Comparison of ENCODE assay signal across 8 cellular contexts in the genomic region with DNA sequence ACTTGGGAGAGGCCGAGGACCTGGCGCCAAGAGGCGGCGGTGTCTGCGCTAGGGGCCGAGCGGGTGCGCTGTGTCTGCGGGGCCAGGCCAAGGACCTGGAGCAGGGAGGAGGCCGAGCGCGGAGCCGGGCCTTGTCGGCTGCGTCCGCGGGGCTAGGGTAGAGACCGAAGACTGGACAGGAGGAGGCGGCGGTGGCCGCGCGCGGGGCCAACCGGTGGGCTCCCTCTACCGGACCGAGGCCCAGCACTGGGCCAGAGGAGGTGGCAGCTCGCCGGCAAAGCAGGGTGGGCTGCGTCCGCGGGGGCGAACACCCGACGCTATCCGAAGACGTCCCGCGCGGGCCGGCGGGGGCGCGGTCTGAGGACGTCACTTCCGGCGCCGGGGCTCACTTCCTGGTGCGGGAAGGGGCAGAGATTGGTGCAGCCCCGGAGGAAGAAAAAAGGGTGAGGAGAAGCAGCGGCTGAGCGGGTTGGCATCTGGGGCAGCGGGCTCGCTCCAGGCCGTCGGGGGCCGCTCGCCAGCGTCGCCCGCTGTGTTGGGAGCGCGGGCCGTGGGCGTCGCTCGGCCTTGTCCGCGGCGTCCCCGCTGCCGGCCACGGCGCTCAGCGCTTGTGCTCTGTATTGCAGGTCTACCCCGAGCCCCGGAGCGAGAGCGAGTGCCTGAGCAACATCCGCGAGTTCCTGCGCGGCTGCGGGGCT. TPM values are rescaled to one million over a fixed set of nuclear protein-coding genes. Genes with fewer than 3 reads are reported as not detected.
DNase-seq lines count a peak whose midpoint lies in the region; ATAC-seq and TF ChIP-seq lines count a peak whose summit lies in the region.

No MANE protein-coding gene starts in this region.

- intact Hi-C loops in mucosa of descending colon (cut with DNase I, micrococcal nuclease): no loop called here

- no peaks in the 10 kb centered on the region for H3K9me3 ChIP-seq in HUES6 (ENCODE audit: control insufficient read depth, insufficient read depth, low read depth, low read length)
- no peaks in the 10 kb centered on the region for H3K9me3 ChIP-seq in OCI-LY1 (ENCODE audit: low read length)
- H3K9me3 ChIP-seq in mucosa of descending colon: no peaks in the 10 kb centered on the region

- peak overlapping the region; percentile 94 for H3K9ac ChIP-seq in HUES6 (ENCODE audit: low read length)
- peak overlapping the region; percentile 73 for H3K9ac ChIP-seq in OCI-LY1 (ENCODE audit: low read length)

- H3K4me1 ChIP-seq in HUES6 (ENCODE audit: control insufficient read depth, insufficient read depth, low read length): peaks cover 5% of the 10 kb centered on the region
- H3K4me1 ChIP-seq in OCI-LY1 (ENCODE audit: insufficient read depth, low read length, severe bottlenecking): peaks cover 35% of the 10 kb centered on the region
- peaks cover 23% of the 10 kb centered on the region for H3K4me1 ChIP-seq in mucosa of descending colon (ENCODE audit: low read depth)

- TF ChIP-seq CTCF in OCI-LY1 (IDR thresholded peaks at IDR 0.05; ENCODE audit: low read length): no peak
- no peak for TF ChIP-seq CTCF in epithelial cell of esophagus (IDR thresholded peaks at IDR 0.05; ENCODE audit: insufficient read depth, low read depth, low read length, missing control alignments)
- no peak for TF ChIP-seq CTCF in mucosa of descending colon (IDR thresholded peaks at IDR 0.05)

- H3K4me2 ChIP-seq in OCI-LY1 (ENCODE audit: low read length): peak overlapping the region; percentile 99

- H3K9me2 ChIP-seq in OCI-LY1 (ENCODE audit: low read depth, low read length): no peaks in the 10 kb centered on the region

- H3K4me3 ChIP-seq in HUES6 (ENCODE audit: low read depth, low read length) (peak overlapping the region; percentile 99), OCI-LY1 (ENCODE audit: low read depth, low read length, poor library complexity, severe bottlenecking) (peak overlapping the region; percentile 87), epithelial cell of esophagus (ENCODE audit: low read length) (peak overlapping the region; percentile 73), mucosa of descending colon (peak overlapping the region; percentile 79)

- DNase-seq in DMS 273 (lab: John Stamatoyannopoulos, UW; ENCODE audit: unreplicated experiment) (peak; percentile 93), activated T-cell treated with anti-CD3 and anti-CD28 coated beads for 24 hours (ENCODE audit: low read depth) (peak; percentile 91), epithelial cell of esophagus (ENCODE audit: low read depth) (peak; percentile 93), mucosa of descending colon (peak; percentile 94 to 96 (median 94))
- DNase-seq in stimulated activated CD8-positive, alpha-beta memory T cell treated with anti-CD3 and anti-CD28 coated beads, Interleukin-4, amount 100 ng/mL, for 1 hour (ENCODE audit: low read depth in 2 of 2, low spot score in 1 of 2): peak; percentile 87 to 88

- H3F3A ChIP-seq in OCI-LY1 (ENCODE audit: insufficient read depth, low read length): no peaks in the 10 kb centered on the region

- H3K27ac ChIP-seq in HUES6 (ENCODE audit: low read depth, low read length) (peak overlapping the region; percentile 96), OCI-LY1 (ENCODE audit: low read depth, low read length, poor library complexity, severe bottlenecking) (peak overlapping the region; percentile 49)

- no peaks in the 10 kb centered on the region for H4K20me1 ChIP-seq in OCI-LY1 (ENCODE audit: insufficient read depth, low read length)

- H3K36me3 ChIP-seq in HUES6 (ENCODE audit: control insufficient read depth, insufficient read depth, low read length): no peaks in the 10 kb centered on the region
- peaks cover 6% of the 10 kb centered on the region for H3K36me3 ChIP-seq in OCI-LY1 (ENCODE audit: insufficient read depth, low read length)
- H3K36me3 ChIP-seq in mucosa of descending colon (ENCODE audit: low read depth): no peaks in the 10 kb centered on the region

- H3K79me2 ChIP-seq in OCI-LY1 (ENCODE audit: insufficient read depth, low read length): peaks cover 43% of the 10 kb centered on the region

- H3K27me3 ChIP-seq in HUES6 (ENCODE audit: control insufficient read depth, insufficient read depth, low read length) (peaks cover 5% of the 10 kb centered on the region; the same call in 1 of the 2 replicates), OCI-LY1 (ENCODE audit: insufficient read depth, low read length) (0 out of 2 replicates have a peak, but pooled peaks cover under 1% of the 10 kb centered on the region)

- H2AFZ ChIP-seq in OCI-LY1 (ENCODE audit: low read length): no peak overlapping the region

- ATAC-seq in GM21447 (IDR thresholded peaks at IDR 0.05; ENCODE audit: unreplicated experiment) (peak; percentile 86), mucosa of descending colon (peak; percentile 96)

RNA-seq across cellular contexts. Expression of gene ARHGEF7, which starts 38.3 kb away (rescaled TPM):
- total RNA-seq in mucosa of descending colon: 10 to 100 TPM; 55.3 to 82.5 (median 62.6) TPM

Comparison
In these comparisons a context has a peak if more than half of its experiments do, and no peak if none do; other contexts are left out.
1. Peak in every context shown above with its lines: DNase-seq, ATAC-seq, H3K4me3 ChIP-seq and H3K27ac ChIP-seq.